ENCODE assay signal across 25 cellular contexts in genomic region chr6:90126178-90126577, GRCh38.
DNase-seq lines count a peak whose midpoint lies in the region; ATAC-seq and TF ChIP-seq lines count a peak whose summit lies in the region.
"Had no signal": no experiment of that assay in that cellular context is flagged by ENCODE, and none has a peak within 500 bp of the region (broad histone marks: within the 10 kb centered on the region; RNA-seq: fewer than 3 reads in every experiment).

No MANE protein-coding gene starts in this region.

- H3K4me3 Mint-ChIP-seq in activated naive CD4-positive, alpha-beta T cell treated with anti-CD3 and anti-CD28 coated beads for 36 hours = peak overlapping the region; percentile 36
- peak overlapping the region; percentile 49 for H3K4me3 Mint-ChIP-seq in activated naive CD8-positive, alpha-beta T cell treated with anti-CD3 and anti-CD28 coated beads for 36 hours
- peak overlapping the region; percentile 30 to 79 for H3K4me3 Mint-ChIP-seq in stimulated activated naive CD8-positive, alpha-beta T cell treated with anti-CD3 and anti-CD28 coated beads, Interleukin-15, amount 100 ng/mL, for 72 hours
- no peak overlapping the region for H3K4me3 Mint-ChIP-seq in activated CD4-positive, alpha-beta memory T cell treated with anti-CD3 and anti-CD28 coated beads, Interleukin-2, amount 10 ng/mL, durations not matched to agents 7 days and 5 days
- H3K4me3 Mint-ChIP-seq: CD8-positive, alpha-beta memory T cell; stimulated activated effector memory CD8-positive, alpha-beta T cell treated with anti-CD3 and anti-CD28 coated beads, Interleukin-12 subunit alpha, Interleukin-12 subunit beta, amount 100 ng/mL, for 72 hours had no signal

- H3K36me3 Mint-ChIP-seq in activated naive CD4-positive, alpha-beta T cell treated with anti-CD3 and anti-CD28 coated beads for 36 hours (ENCODE audit: low read depth) = peaks cover 47% of the 10 kb centered on the region
- peaks cover 44% of the 10 kb centered on the region for H3K36me3 Mint-ChIP-seq in activated naive CD8-positive, alpha-beta T cell treated with anti-CD3 and anti-CD28 coated beads for 36 hours
- H3K36me3 Mint-ChIP-seq in activated CD4-positive, alpha-beta memory T cell treated with anti-CD3 and anti-CD28 coated beads, Interleukin-2, amount 10 ng/mL, durations not matched to agents 7 days and 5 days (ENCODE audit: low read depth) = peaks cover 12% of the 10 kb centered on the region

- no peaks in the 10 kb centered on the region for H3K27me3 Mint-ChIP-seq in activated naive CD4-positive, alpha-beta T cell treated with anti-CD3 and anti-CD28 coated beads for 36 hours (ENCODE audit: low read depth)
- H3K27me3 Mint-ChIP-seq in activated naive CD8-positive, alpha-beta T cell treated with anti-CD3 and anti-CD28 coated beads for 36 hours = no peaks in the 10 kb centered on the region
- no peaks in the 10 kb centered on the region for H3K27me3 Mint-ChIP-seq in stimulated activated naive CD8-positive, alpha-beta T cell treated with anti-CD3 and anti-CD28 coated beads, Interleukin-15, amount 100 ng/mL, for 72 hours
- no peaks in the 10 kb centered on the region for H3K27me3 Mint-ChIP-seq in activated CD4-positive, alpha-beta memory T cell treated with anti-CD3 and anti-CD28 coated beads, Interleukin-2, amount 10 ng/mL, durations not matched to agents 7 days and 5 days
- H3K27me3 Mint-ChIP-seq: CD8-positive, alpha-beta memory T cell had no signal

- H3K4me1 ChIP-seq in ascending aorta = peaks cover 0 to 23% of the 10 kb centered on the region in 2 donors

- no peak for TF ChIP-seq CTCF in ascending aorta (IDR thresholded peaks at IDR 0.05)

- POLR2A ChIA-PET in activated CD4-positive, alpha-beta memory T cell treated with anti-CD3 and anti-CD28 coated beads, Interleukin-2, amount 10 ng/mL, durations not matched to agents 7 days and 5 days (lab: Charles Lee) = no interaction called here

- no peak for ATAC-seq in stimulated activated naive CD8-positive, alpha-beta T cell treated with anti-CD3 and anti-CD28 coated beads, Interleukin-15, amount 100 ng/mL, for 72 hours
- ATAC-seq: heart right ventricle; SK-N-SH treated with all-trans-retinoic acid at 6 μM for 48 hours; stimulated activated effector memory CD8-positive, alpha-beta T cell treated with anti-CD3 and anti-CD28 coated beads, Interleukin-12 subunit alpha, Interleukin-12 subunit beta, amount 100 ng/mL, for 72 hours had no signal

- H3K27me3 ChIP-seq in ascending aorta = no peaks in the 10 kb centered on the region
- H3K27me3 ChIP-seq: cardiac muscle cell, heart right ventricle, sigmoid colon, tibial artery had no signal

- no peaks in the 10 kb centered on the region for H3K36me3 ChIP-seq in ascending aorta
- H3K36me3 ChIP-seq: cardiac muscle cell, heart right ventricle, left ventricle myocardium inferior, sigmoid colon, tibial artery had no signal

- H3K27ac Mint-ChIP-seq in activated naive CD4-positive, alpha-beta T cell treated with anti-CD3 and anti-CD28 coated beads for 36 hours = peak overlapping the region; percentile 47
- peak overlapping the region; percentile 62 for H3K27ac Mint-ChIP-seq in activated naive CD8-positive, alpha-beta T cell treated with anti-CD3 and anti-CD28 coated beads for 36 hours
- H3K27ac Mint-ChIP-seq in stimulated activated naive CD8-positive, alpha-beta T cell treated with anti-CD3 and anti-CD28 coated beads, Interleukin-15, amount 100 ng/mL, for 72 hours = peak overlapping the region in 1 of 2 donors; percentile 93
- H3K27ac Mint-ChIP-seq in activated CD4-positive, alpha-beta memory T cell treated with anti-CD3 and anti-CD28 coated beads, Interleukin-2, amount 10 ng/mL, durations not matched to agents 7 days and 5 days = no peak overlapping the region
- H3K27ac Mint-ChIP-seq: stimulated activated effector memory CD8-positive, alpha-beta T cell treated with anti-CD3 and anti-CD28 coated beads, Interleukin-12 subunit alpha, Interleukin-12 subunit beta, amount 100 ng/mL, for 72 hours had no signal

- no peak for DNase-seq in activated naive CD4-positive, alpha-beta T cell treated with anti-CD3 and anti-CD28 coated beads for 36 hours
- no peak for DNase-seq in activated naive CD4-positive, alpha-beta T cell treated with Interleukin-2 at 50 U/mL for 16 hours
- peak; percentile 38 for DNase-seq in NCI-H345 treated with DMSO at 0.1 percent for 48 hours (lab: John Stamatoyannopoulos, UW; ENCODE audit: unreplicated experiment)
- no peak for DNase-seq in activated naive CD8-positive, alpha-beta T cell treated with anti-CD3 and anti-CD28 coated beads for 36 hours
- DNase-seq in stimulated activated naive CD8-positive, alpha-beta T cell treated with anti-CD3 and anti-CD28 coated beads, Interleukin-15, amount 100 ng/mL, for 72 hours = no peak
- DNase-seq in activated CD4-positive, alpha-beta memory T cell treated with anti-CD3 and anti-CD28 coated beads, Interleukin-2, amount 10 ng/mL, durations not matched to agents 7 days and 5 days = no peak
- DNase-seq in ascending aorta (ENCODE audit: low spot score in 2 of 2) = no peak
- DNase-seq in stimulated activated CD4-positive, alpha-beta T cell treated with anti-CD3 and anti-CD28 coated beads, Interleukin-15, amount 100 ng/mL, for 24 hours = no peak
- DNase-seq: activated CD4-positive, alpha-beta T cell treated with anti-CD3 and anti-CD28 coated beads for 48 hours; CD8-positive, alpha-beta memory T cell; DMS79 treated with DMSO at 0.1 percent for 48 hours; heart right ventricle; KG1; left ventricle myocardium inferior; midbrain; MV-4-11; NCI-H187; NCI-H446 treated with DMSO at 0.1 percent for 48 hours; NK-92 treated with Interleukin-12 subunit alpha and Interleukin-12 subunit beta, amount 100 ng/mL, for 24 hours; posterior cingulate gyrus; sigmoid colon; tibial artery had no signal

- H3K4me1 Mint-ChIP-seq in activated naive CD4-positive, alpha-beta T cell treated with anti-CD3 and anti-CD28 coated beads for 36 hours (ENCODE audit: low read depth) = peaks cover 77% of the 10 kb centered on the region
- peaks cover 67% of the 10 kb centered on the region for H3K4me1 Mint-ChIP-seq in activated naive CD8-positive, alpha-beta T cell treated with anti-CD3 and anti-CD28 coated beads for 36 hours
- peaks cover 76% of the 10 kb centered on the region for H3K4me1 Mint-ChIP-seq in stimulated activated naive CD8-positive, alpha-beta T cell treated with anti-CD3 and anti-CD28 coated beads, Interleukin-15, amount 100 ng/mL, for 72 hours
- peaks cover 5% of the 10 kb centered on the region for H3K4me1 Mint-ChIP-seq in activated CD4-positive, alpha-beta memory T cell treated with anti-CD3 and anti-CD28 coated beads, Interleukin-2, amount 10 ng/mL, durations not matched to agents 7 days and 5 days

- CTCF ChIA-PET in activated naive CD4-positive, alpha-beta T cell treated with anti-CD3 and anti-CD28 coated beads for 36 hours (lab: Charles Lee) = interaction anchor here (0.9 to 1.7 kb wide), 2 partner anchors 30 to 43 kb away, joined by 3 read pairs; no protein-coding TSS in a partner anchor
- CTCF ChIA-PET in activated CD4-positive, alpha-beta memory T cell treated with anti-CD3 and anti-CD28 coated beads, Interleukin-2, amount 10 ng/mL, durations not matched to agents 7 days and 5 days (lab: Charles Lee) = no interaction called here

- no peaks in the 10 kb centered on the region for H3K9me3 ChIP-seq in ascending aorta
- H3K9me3 ChIP-seq: heart right ventricle, left ventricle myocardium inferior, sigmoid colon, tibial artery had no signal

- intact Hi-C loops in activated naive CD4-positive, alpha-beta T cell treated with anti-CD3 and anti-CD28 coated beads for 36 hours (cut with micrococcal nuclease) = no loop called here
- intact Hi-C loops in ascending aorta (cut with DNase I) = no loop called here

- peak overlapping the region in 1 of 2 donors; percentile 33 for H3K27ac ChIP-seq in ascending aorta
- H3K27ac ChIP-seq: cardiac muscle cell, heart right ventricle, left ventricle myocardium inferior, sigmoid colon, tibial artery had no signal

- H3K9me3 Mint-ChIP-seq in activated naive CD4-positive, alpha-beta T cell treated with anti-CD3 and anti-CD28 coated beads for 36 hours = no peaks in the 10 kb centered on the region
- no peaks in the 10 kb centered on the region for H3K9me3 Mint-ChIP-seq in activated naive CD8-positive, alpha-beta T cell treated with anti-CD3 and anti-CD28 coated beads for 36 hours
- no peaks in the 10 kb centered on the region for H3K9me3 Mint-ChIP-seq in stimulated activated naive CD8-positive, alpha-beta T cell treated with anti-CD3 and anti-CD28 coated beads, Interleukin-15, amount 100 ng/mL, for 72 hours
- no peaks in the 10 kb centered on the region for H3K9me3 Mint-ChIP-seq in activated CD4-positive, alpha-beta memory T cell treated with anti-CD3 and anti-CD28 coated beads, Interleukin-2, amount 10 ng/mL, durations not matched to agents 7 days and 5 days
- H3K9me3 Mint-ChIP-seq: stimulated activated effector memory CD8-positive, alpha-beta T cell treated with anti-CD3 and anti-CD28 coated beads, Interleukin-12 subunit alpha, Interleukin-12 subunit beta, amount 100 ng/mL, for 72 hours had no signal

- no peak overlapping the region for H3K4me3 ChIP-seq in ascending aorta
- H3K4me3 ChIP-seq: cardiac muscle cell, heart right ventricle, left ventricle myocardium inferior, sigmoid colon, tibial artery had no signal
